Comparison of ENCODE assay signal across 16 cellular contexts in genomic region chr14:104580961-104581360, GRCh38. TPM values are rescaled to one million over a fixed set of nuclear protein-coding genes. Genes with fewer than 3 reads are reported as not detected.
A peak's percentile ranks its signal among the peaks of the same experiment; 100 is the strongest.
DNase-seq lines count a peak whose midpoint lies in the region; ATAC-seq, FAIRE-seq and TF ChIP-seq lines count a peak whose summit lies in the region.
"Had no signal": no experiment of that assay in that cellular context is flagged by ENCODE, and none has a peak within 500 bp of the region (broad histone marks: within the 10 kb centered on the region; RNA-seq: fewer than 3 reads in every experiment).

No MANE protein-coding gene starts in this region.

- peaks cover 4% of the 10 kb centered on the region for H3K36me3 Mint-ChIP-seq in glutamatergic neuron (ENCODE audit: unreplicated experiment)
- H3K36me3 Mint-ChIP-seq in CD4-positive, alpha-beta T cell (ENCODE audit: low read depth) = no peaks in the 10 kb centered on the region
- H3K36me3 Mint-ChIP-seq in naive thymus-derived CD8-positive, alpha-beta T cell = no peaks in the 10 kb centered on the region

- intact Hi-C loops in heart left ventricle (cut with DNase I) = loop anchor here in 4 of 10 donors (10.0 kb wide), 3 partner anchors 134 to 1026 kb away; partner anchors contain the start of gene ADSS1 (in 2 of the 4)
- intact Hi-C loops in CD4-positive, alpha-beta T cell (cut with DNase I, micrococcal nuclease) = no loop called here

- no peaks in the 10 kb centered on the region for H3K36me3 ChIP-seq in heart left ventricle
- H3K36me3 ChIP-seq in small intestine (ENCODE audit: control insufficient read depth in 2 of 2, insufficient read depth in 2 of 2, low read length in 2 of 2) = no peaks in the 10 kb centered on the region

- H3K27ac ChIP-seq in heart left ventricle (peak overlapping the region; percentile 81 to 98 (median 91)), small intestine (ENCODE audit: low read depth in 1 of 2, low read length in 1 of 2) (no peak overlapping the region)
- no peak overlapping the region for H3K27ac ChIP-seq in CD4-positive, alpha-beta T cell (ENCODE audit: low read depth, low read length)
- H3K27ac ChIP-seq: C4-2B had no signal

- no peak overlapping the region for H3K27ac Mint-ChIP-seq in glutamatergic neuron (ENCODE audit: unreplicated experiment)
- H3K27ac Mint-ChIP-seq in CD4-positive, alpha-beta T cell = no peak overlapping the region
- no peak overlapping the region for H3K27ac Mint-ChIP-seq in naive thymus-derived CD8-positive, alpha-beta T cell

- H3K4me3 Mint-ChIP-seq in glutamatergic neuron (ENCODE audit: unreplicated experiment) = no peak overlapping the region
- H3K4me3 Mint-ChIP-seq in CD4-positive, alpha-beta T cell = no peak overlapping the region
- no peak overlapping the region for H3K4me3 Mint-ChIP-seq in naive thymus-derived CD8-positive, alpha-beta T cell

- H3K9me3 ChIP-seq in heart left ventricle = no peaks in the 10 kb centered on the region
- no peaks in the 10 kb centered on the region for H3K9me3 ChIP-seq in small intestine (ENCODE audit: control insufficient read depth, low read depth)
- no peaks in the 10 kb centered on the region for H3K9me3 ChIP-seq in CD4-positive, alpha-beta T cell (ENCODE audit: control insufficient read depth, low read length)

- peaks cover 5% of the 10 kb centered on the region for H3K9me3 Mint-ChIP-seq in glutamatergic neuron (ENCODE audit: unreplicated experiment)
- no peaks in the 10 kb centered on the region for H3K9me3 Mint-ChIP-seq in CD4-positive, alpha-beta T cell
- no peaks in the 10 kb centered on the region for H3K9me3 Mint-ChIP-seq in naive thymus-derived CD8-positive, alpha-beta T cell

- peaks cover 11% of the 10 kb centered on the region for H3K27me3 Mint-ChIP-seq in glutamatergic neuron (ENCODE audit: unreplicated experiment)
- peaks cover 5% of the 10 kb centered on the region for H3K27me3 Mint-ChIP-seq in CD4-positive, alpha-beta T cell
- H3K27me3 Mint-ChIP-seq in naive thymus-derived CD8-positive, alpha-beta T cell = peaks cover 3 to 17% (median 12%) of the 10 kb centered on the region in 5 donors

- DNase-seq in HT1080 (ENCODE audit: low read depth) (peak; percentile 24), RPMI7951 (ENCODE audit: low read depth) (peak; percentile 47), heart left ventricle (peak; percentile 76 to 91 (median 85)), small intestine (peak; percentile 11), glutamatergic neuron (no peak), kidney glomerular epithelial cell (lab: John Stamatoyannopoulos, UW) (no peak)
- no peak for DNase-seq in CD4-positive, alpha-beta T cell
- DNase-seq in naive thymus-derived CD8-positive, alpha-beta T cell = no peak
- DNase-seq: GDM1; KG1; PC-3; stimulated activated naive CD8-positive, alpha-beta T cell treated with anti-CD3 and anti-CD28 coated beads, Interleukin-15, Interleukin-2, amounts not matched to agents 100 U/mL and 50 U/mL, for 24 hours had no signal

- CTCF ChIA-PET in CD4-positive, alpha-beta T cell (lab: Charles Lee) = no interaction called here

- ATAC-seq in heart left ventricle = peak; percentile 18 to 42 (median 30)
- no peak for ATAC-seq in CD4-positive, alpha-beta T cell (ENCODE audit: poor library complexity)
- ATAC-seq in naive thymus-derived CD8-positive, alpha-beta T cell = no peak
- ATAC-seq: PC-3; stimulated activated naive CD8-positive, alpha-beta T cell treated with anti-CD3 and anti-CD28 coated beads, Interleukin-15, Interleukin-2, amounts not matched to agents 100 U/mL and 50 U/mL, for 24 hours had no signal

- peak overlapping the region; percentile 36 to 62 (median 56) for H3K4me3 ChIP-seq in heart left ventricle
- no peak overlapping the region for H3K4me3 ChIP-seq in small intestine (ENCODE audit: low read depth in 1 of 2, low read length in 2 of 2)

- H3K27me3 ChIP-seq in heart left ventricle (peaks cover 0 to 24% (median 0%) of the 10 kb centered on the region in 9 donors), small intestine (ENCODE audit: control insufficient read depth in 2 of 2, insufficient read depth in 2 of 2, low read length in 2 of 2) (no peaks in the 10 kb centered on the region)
- H3K27me3 ChIP-seq in CD4-positive, alpha-beta T cell (ENCODE audit: control insufficient read depth, insufficient read depth, low read length) = peaks cover 5% of the 10 kb centered on the region

- H3K4me1 ChIP-seq in heart left ventricle = peaks cover 0 to 73% (median 34%) of the 10 kb centered on the region in 12 donors
- peaks cover 0 to 6% of the 10 kb centered on the region in 2 donors for H3K4me1 ChIP-seq in small intestine (ENCODE audit: control insufficient read depth in 2 of 2, insufficient read depth in 1 of 2, low read depth in 1 of 2, low read length in 1 of 2)

- peaks cover 13% of the 10 kb centered on the region for H3K4me1 Mint-ChIP-seq in glutamatergic neuron (ENCODE audit: low read depth, unreplicated experiment)
- H3K4me1 Mint-ChIP-seq in CD4-positive, alpha-beta T cell (ENCODE audit: low read depth) = no peaks in the 10 kb centered on the region
- peaks cover 0 to 4% (median 0%) of the 10 kb centered on the region in 4 donors for H3K4me1 Mint-ChIP-seq in naive thymus-derived CD8-positive, alpha-beta T cell

- peak in 1 of 2 donors; percentile 19 for TF ChIP-seq POLR2A in heart left ventricle (IDR thresholded peaks at IDR 0.05)

- no peak for FAIRE-seq in small intestine (lab: Jason Lieb, UNC)
- FAIRE-seq: GM18507 had no signal

- 29 to 35% (median 30%) methylated on average over 9 of the region's 9 CpGs for WGBS in heart left ventricle, 4 donors
- 26 to 55% (median 42%) methylated on average over 9 of the region's 9 CpGs for WGBS in small intestine, 3 donors

- TF ChIP-seq CTCF in heart left ventricle (IDR thresholded peaks at IDR 0.05) = no peak
- TF ChIP-seq CTCF in glutamatergic neuron (IDR thresholded peaks at IDR 0.05; ENCODE audit: partially characterized antibody, unreplicated experiment) = no peak
- no peak for TF ChIP-seq CTCF in CD4-positive, alpha-beta T cell (IDR thresholded peaks at IDR 0.05)

- POLR2A ChIA-PET in CD4-positive, alpha-beta T cell (lab: Charles Lee) = no interaction called here
- POLR2A ChIA-PET in naive thymus-derived CD8-positive, alpha-beta T cell (lab: Charles Lee) = no interaction called here

RNA-seq across cellular contexts. Expression of gene C14orf180, which starts 1.4 kb away (rescaled TPM):
- total RNA-seq in HT1080 (2014; rRNA removed; shearing (Covaris generic)) = not detected in 2 replicates
- not detected in 2 replicates for polyA plus RNA-seq in HT1080 (2015; cell fraction: cytosol; rRNA removed)
- not detected in 2 replicates for polyA plus RNA-seq in HT1080 (2015; cell fraction: nucleus; rRNA removed)
- total RNA-seq in RPMI7951 (2014; rRNA removed; shearing (Covaris generic)) = not detected in 2 replicates
- total RNA-seq in heart left ventricle (100 to 1,000 TPM in 2 of 9 donors, 10 to 100 TPM in 7; 25.5 to 170 (median 75.3) TPM), glutamatergic neuron (ENCODE audit: unreplicated experiment) (not detected)
- polyA plus RNA-seq in heart left ventricle (100 to 1,000 TPM in 1 of 2 donors, 10 to 100 TPM in 1; 11.1 to 121 TPM), small intestine (1 to 10 TPM in 1 of 3 donors, not detected in 2; 2.3 TPM)
- total RNA-seq in CD4-positive, alpha-beta T cell = not detected
- not detected for total RNA-seq in naive thymus-derived CD8-positive, alpha-beta T cell
- not detected for polyA plus RNA-seq in naive thymus-derived CD8-positive, alpha-beta T cell
- total RNA-seq: mononuclear cell, PC-3, pulmonary artery endothelial cell had no signal

RNA-seq across cellular contexts. Expression of gene TMEM179, which starts 23.6 kb away (rescaled TPM):
- total RNA-seq in HT1080 (2014; rRNA removed; shearing (Covaris generic)) = 0.34 TPM in 1 of 2 replicates, not detected in the other
- polyA plus RNA-seq in HT1080 (2015; cell fraction: cytosol; rRNA removed) = 0.36 TPM in 1 of 2 replicates, not detected in the other
- polyA plus RNA-seq in HT1080 (2015; cell fraction: nucleus; rRNA removed) = 0.35 and 0.58 TPM in 2 replicates
- total RNA-seq in RPMI7951 (2014; rRNA removed; shearing (Covaris generic)) = not detected in 2 replicates
- 1 to 10 TPM in 1 of 9 donors, under 1 TPM in 4, not detected in 4; 0.25 to 1.1 (median 0.40) TPM for total RNA-seq in heart left ventricle
- polyA plus RNA-seq in heart left ventricle = under 1 TPM; 0.15 to 0.61 TPM
- polyA plus RNA-seq in small intestine = 10 to 100 TPM in 1 of 3 donors, not detected in 2; 11.2 TPM
- total RNA-seq in glutamatergic neuron (ENCODE audit: unreplicated experiment) = 28.8 TPM
- total RNA-seq in CD4-positive, alpha-beta T cell = not detected
- total RNA-seq in naive thymus-derived CD8-positive, alpha-beta T cell = not detected
- not detected for polyA plus RNA-seq in naive thymus-derived CD8-positive, alpha-beta T cell
- total RNA-seq: mononuclear cell, PC-3 had no signal

Comparison
In these comparisons a context has a peak if more than half of its experiments do, and no peak if none do; other contexts are left out.
1. DNase-seq: peak in HT1080 (single experiment), RPMI7951 (single experiment), heart left ventricle (5 of 5) and small intestine (single experiment); none in glutamatergic neuron (single experiment), CD4-positive, alpha-beta T cell (0 of 10), naive thymus-derived CD8-positive, alpha-beta T cell (0 of 10) and kidney glomerular epithelial cell (single experiment).
2. ATAC-seq: peak in heart left ventricle (4 of 4); none in CD4-positive, alpha-beta T cell (single experiment) and naive thymus-derived CD8-positive, alpha-beta T cell (0 of 2).
3. H3K27ac ChIP-seq: peak in heart left ventricle (12 of 12); none in small intestine (0 of 2) and CD4-positive, alpha-beta T cell (single experiment).
4. H3K4me3 ChIP-seq: peak in heart left ventricle (12 of 12); none in small intestine (0 of 2).
5. RNA of gene C14orf180, which starts 1.4 kb away (total RNA-seq): 25.5 to 170 TPM in heart left ventricle; not detected in CD4-positive, alpha-beta T cell, not detected in HT1080, not detected in RPMI7951, not detected in glutamatergic neuron (single experiment) and not detected in naive thymus-derived CD8-positive, alpha-beta T cell; every median in the first group is over 10 times any median in the second.
6. RNA of gene TMEM179, which starts 23.6 kb away (total RNA-seq): 28.8 TPM in glutamatergic neuron (single experiment); 0.34 TPM in HT1080, 0.25 to 1.1 TPM in heart left ventricle, not detected in RPMI7951, not detected in CD4-positive, alpha-beta T cell and not detected in naive thymus-derived CD8-positive, alpha-beta T cell; every median in the first group is over 10 times any median in the second.